ENCODE assay signal across 8 cellular contexts in genomic region chr13:40664100-40665060, GRCh38. TPM values are rescaled to one million over a fixed set of nuclear protein-coding genes. Genes with fewer than 3 reads are reported as not detected.
A peak's percentile ranks its signal among the peaks of the same experiment; 100 is the strongest.
DNase-seq lines count a peak whose midpoint lies in the region; ATAC-seq and TF ChIP-seq lines count a peak whose summit lies in the region.

No MANE protein-coding gene starts in this region.

- H3K36me3 Mint-ChIP-seq in CD4-positive, alpha-beta T cell (ENCODE audit: low read depth): peaks cover 61% of the 10 kb centered on the region

- H3K4me3 Mint-ChIP-seq in CD4-positive, alpha-beta T cell: peak overlapping the region; percentile 97

- CTCF ChIA-PET in CD4-positive, alpha-beta T cell (lab: Charles Lee): interaction anchor here (0.9 to 1.5 kb wide), 5 partner anchors 11 to 175 kb away, joined by 3 to 5 read pairs (median 3); no protein-coding TSS in a partner anchor

- H3K4me1 ChIP-seq in muscle layer of duodenum (ENCODE audit: control insufficient read depth in 1 of 2, insufficient read depth in 2 of 2, low read length in 2 of 2): peaks cover 17 to 39% of the 10 kb centered on the region in 2 donors

- no peaks in the 10 kb centered on the region for H3K9me3 Mint-ChIP-seq in CD4-positive, alpha-beta T cell

- ATAC-seq in CD4-positive, alpha-beta T cell (ENCODE audit: poor library complexity): peak; percentile 50
- ATAC-seq in GM21529 (IDR thresholded peaks at IDR 0.05; ENCODE audit: unreplicated experiment): peak; percentile 23

- H3K9me3 ChIP-seq in CD4-positive, alpha-beta T cell (ENCODE audit: control insufficient read depth, low read length): no peaks in the 10 kb centered on the region
- no peaks in the 10 kb centered on the region for H3K9me3 ChIP-seq in muscle layer of duodenum (ENCODE audit: control insufficient read depth in 1 of 2, low read length in 2 of 2)

- intact Hi-C loops in CD4-positive, alpha-beta T cell (cut with DNase I, micrococcal nuclease): loop anchor here (5.0 to 10.0 kb wide), 9 partner anchors 37 to 597 kb away; no protein-coding TSS in a partner anchor

- POLR2A ChIA-PET in CD4-positive, alpha-beta T cell (lab: Charles Lee): interaction anchor here (0.6 to 4.5 kb wide), 42 partner anchors 9 to 599 kb away, joined by 3 to 31 read pairs (median 5); partner anchors contain the start of gene MTRF1

- no peaks in the 10 kb centered on the region for H3K36me3 ChIP-seq in muscle layer of duodenum (ENCODE audit: control insufficient read depth in 1 of 2, insufficient read depth in 2 of 2, low read length in 2 of 2)

- peak overlapping the region; percentile 92 for H3K27ac Mint-ChIP-seq in CD4-positive, alpha-beta T cell

- H3K4me1 Mint-ChIP-seq in CD4-positive, alpha-beta T cell (ENCODE audit: low read depth): peaks cover 53% of the 10 kb centered on the region

- no peaks in the 10 kb centered on the region for H3K27me3 Mint-ChIP-seq in CD4-positive, alpha-beta T cell

- TF ChIP-seq CTCF in CD4-positive, alpha-beta T cell (IDR thresholded peaks at IDR 0.05): no peak
- TF ChIP-seq CTCF in epithelial cell of proximal tubule (conservative IDR thresholded peaks at IDR 0.05; ENCODE audit: low read depth, low read length): no peak

- no peaks in the 10 kb centered on the region for H3K27me3 ChIP-seq in CD4-positive, alpha-beta T cell (ENCODE audit: control insufficient read depth, insufficient read depth, low read length)
- H3K27me3 ChIP-seq in muscle layer of duodenum (ENCODE audit: low read depth, low read length): no peaks in the 10 kb centered on the region

- H3K27ac ChIP-seq in CD4-positive, alpha-beta T cell (ENCODE audit: low read depth, low read length): peak overlapping the region; percentile 82
- H3K27ac ChIP-seq in muscle layer of duodenum (ENCODE audit: low read length): peak overlapping the region; percentile 82

- DNase-seq in CD4-positive, alpha-beta T cell: peak; percentile 43 to 73 (median 65)
- peak; percentile 89 for DNase-seq in NAMALWA (ENCODE audit: low spot score)
- peak; percentile 69 for DNase-seq in activated T-cell treated with anti-CD3 and anti-CD28 coated beads for 24 hours (ENCODE audit: low read depth)
- DNase-seq in epithelial cell of proximal tubule (ENCODE audit: low read depth): no peak
- DNase-seq in stimulated activated CD8-positive, alpha-beta memory T cell treated with anti-CD3 and anti-CD28 coated beads, Interleukin-7, amount 100 ng/mL, for 48 hours (ENCODE audit: extremely low read depth in 1 of 2, low read depth in 1 of 2): peak; percentile 52 to 63
- DNase-seq in NCI-H187 treated with DMSO at 0.1 percent for 48 hours (lab: John Stamatoyannopoulos, UW): no peak

- H3K4me3 ChIP-seq in epithelial cell of proximal tubule (ENCODE audit: low read depth, low read length) (peak overlapping the region; percentile 91), muscle layer of duodenum (ENCODE audit: low read depth in 1 of 2, low read length in 2 of 2) (peak overlapping the region; percentile 75 to 98)

RNA-seq across cellular contexts. Expression of gene FOXO1, which starts 2.1 kb away (rescaled TPM):
- total RNA-seq in CD4-positive, alpha-beta T cell: 100 to 1,000 TPM in 1 of 2 experiments, 10 to 100 TPM in 1; 93.1 to 101 TPM
- total RNA-seq in epithelial cell of proximal tubule: 4.3 and 6.3 TPM in 2 replicates

Comparison
In these comparisons a context has a peak if more than half of its experiments do, and no peak if none do; other contexts are left out.
1. DNase-seq: peak in CD4-positive, alpha-beta T cell (10 of 10), NAMALWA (single experiment), activated T-cell treated with anti-CD3 and anti-CD28 coated beads for 24 hours (single experiment) and stimulated activated CD8-positive, alpha-beta memory T cell treated with anti-CD3 and anti-CD28 coated beads, Interleukin-7, amount 100 ng/mL, for 48 hours (2 of 2); none in epithelial cell of proximal tubule (single experiment) and NCI-H187 treated with DMSO at 0.1 percent for 48 hours (single experiment).
2. RNA of gene FOXO1, which starts 2.1 kb away (total RNA-seq): 93.1 to 101 TPM in CD4-positive, alpha-beta T cell; 4.3 to 6.3 TPM in epithelial cell of proximal tubule; every median in the first group is over 10 times any median in the second.